In genomic region chr16:28491080-28491969, GRCh38 we compare ENCODE assay signal across 8 cellular contexts. TPM values are rescaled to one million over a fixed set of nuclear protein-coding genes. Genes with fewer than 3 reads are reported as not detected.
DNase-seq lines count a peak whose midpoint lies in the region; ATAC-seq and FAIRE-seq lines count a peak whose summit lies in the region.

No MANE protein-coding gene starts in this region.

- H3K27me3 ChIP-seq in iPS DF 6.9 (ENCODE audit: control insufficient read depth, insufficient read depth, low read length) = no peaks in the 10 kb centered on the region

- no peaks in the 10 kb centered on the region for H3K4me1 ChIP-seq in iPS DF 6.9 (ENCODE audit: control insufficient read depth, insufficient read depth, low read length)

- no peak overlapping the region for H3K27ac ChIP-seq in iPS DF 6.9 (ENCODE audit: low read length)

- H3K36me3 ChIP-seq in iPS DF 6.9 (ENCODE audit: control insufficient read depth, insufficient read depth, low read length) = peaks cover 2% of the 10 kb centered on the region; the same call in 1 of the 2 replicates

- DNase-seq in DMS114 treated with DMSO at 0.1 percent for 48 hours (lab: John Stamatoyannopoulos, UW; ENCODE audit: unreplicated experiment) = peak; percentile 31
- DNase-seq in NCI-H226 = peak; percentile 51
- peak; percentile 2 for DNase-seq in amniotic stem cell (lab: John Stamatoyannopoulos, UW)
- DNase-seq in iPS DF 6.9 (ENCODE audit: low read depth, low spot score) = no peak
- peak; percentile 75 for DNase-seq in sciatic nerve (ENCODE audit: low spot score)
- no peak for DNase-seq in frontal cortex (ENCODE audit: low spot score in 2 of 2)
- DNase-seq in NCI-H2029 (lab: John Stamatoyannopoulos, UW) = no peak

- no peaks in the 10 kb centered on the region for H3K9me3 ChIP-seq in iPS DF 6.9 (ENCODE audit: control insufficient read depth, insufficient read depth, low read length)

- H3K4me3 ChIP-seq in iPS DF 6.9 (ENCODE audit: low read length) = peak overlapping the region; percentile 91

- intact Hi-C loops in sciatic nerve (cut with DNase I) = no loop called here

- no peak for FAIRE-seq in frontal cortex (lab: Jason Lieb, UNC)

- peak; percentile 1 for ATAC-seq in GM21529 (IDR thresholded peaks at IDR 0.05; ENCODE audit: unreplicated experiment)
- ATAC-seq in sciatic nerve = peak; percentile 53

- WGBS in iPS DF 6.9 (ENCODE audit: insufficient coverage, insufficient read length) = 89% methylated on average over 3 of the region's 46 CpGs

RNA-seq across cellular contexts. Expression of gene CLN3, which starts 0.5 kb away (rescaled TPM):
- 26.8 TPM for total RNA-seq in sciatic nerve
- 12.6 TPM for total RNA-seq in frontal cortex

RNA-seq across cellular contexts. Expression of gene APOBR, which starts 3.1 kb away (rescaled TPM):
- total RNA-seq in sciatic nerve (2.9 TPM), frontal cortex (under 0.01 TPM)

RNA-seq across cellular contexts. Expression of gene IL27, which starts 15.3 kb away (rescaled TPM):
- total RNA-seq in sciatic nerve = not detected
- total RNA-seq in frontal cortex = not detected

RNA-seq across cellular contexts. Expression of gene NPIPB7, which starts 19.2 kb away (rescaled TPM):
- total RNA-seq in sciatic nerve (not detected), frontal cortex (not detected)

RNA-seq across cellular contexts. Expression of gene NUPR1, which starts 47.4 kb away (rescaled TPM):
- total RNA-seq in sciatic nerve = 99.3 TPM
- total RNA-seq in frontal cortex = under 0.01 TPM

Comparison
In these comparisons a context has a peak if more than half of its experiments do, and no peak if none do; other contexts are left out.
1. DNase-seq: peak in DMS114 treated with DMSO at 0.1 percent for 48 hours (single experiment), NCI-H226 (single experiment), amniotic stem cell (single experiment) and sciatic nerve (single experiment); none in iPS DF 6.9 (single experiment), frontal cortex (0 of 2) and NCI-H2029 (single experiment).